8 cellular contexts compared by ENCODE assay signal in genomic region chr1:226697151-226697575, GRCh38. TPM values are rescaled to one million over a fixed set of nuclear protein-coding genes. Genes with fewer than 3 reads are reported as not detected.
DNase-seq lines count a peak whose midpoint lies in the region; ATAC-seq lines count a peak whose summit lies in the region.

No MANE protein-coding gene starts in this region.

- DNase-seq in amniotic stem cell (lab: John Stamatoyannopoulos, UW) = peak; percentile 13
- peak in 6 of 9 donors; percentile 47 to 76 (median 56) for DNase-seq in naive thymus-derived CD4-positive, alpha-beta T cell
- no peak for DNase-seq in NCI-H2029 (lab: John Stamatoyannopoulos, UW)

- H3K27me3 ChIP-seq in naive thymus-derived CD4-positive, alpha-beta T cell (ENCODE audit: control insufficient read depth in 2 of 2, insufficient read depth in 2 of 2, low read length in 2 of 2) = no peaks in the 10 kb centered on the region

- CTCF ChIA-PET in naive thymus-derived CD4-positive, alpha-beta T cell (lab: Charles Lee) = interaction anchor here (1.1 to 1.6 kb wide), 5 partner anchors 10 to 64 kb away, joined by 3 to 5 read pairs (median 3); no protein-coding TSS in a partner anchor

- ATAC-seq in GM18519 (IDR thresholded peaks at IDR 0.05; ENCODE audit: low FRiP score, unreplicated experiment) (peak; percentile 42), HG02885 (IDR thresholded peaks at IDR 0.05; ENCODE audit: poor library complexity, unreplicated experiment) (peak; percentile 52), GM21528 (IDR thresholded peaks at IDR 0.05; ENCODE audit: low FRiP score, unreplicated experiment) (no peak), GM19455 (IDR thresholded peaks at IDR 0.05; ENCODE audit: unreplicated experiment) (no peak), HG03045 (IDR thresholded peaks at IDR 0.05; ENCODE audit: unreplicated experiment) (no peak)
- ATAC-seq in naive thymus-derived CD4-positive, alpha-beta T cell = peak; percentile 81

- H3K9me3 ChIP-seq in naive thymus-derived CD4-positive, alpha-beta T cell (ENCODE audit: control insufficient read depth in 2 of 3, low read length in 3 of 3) = no peaks in the 10 kb centered on the region

- H3K36me3 Mint-ChIP-seq in naive thymus-derived CD4-positive, alpha-beta T cell = peaks cover 7 to 45% (median 18%) of the 10 kb centered on the region in 5 donors

- H3K4me3 ChIP-seq in naive thymus-derived CD4-positive, alpha-beta T cell (ENCODE audit: low read length) = no peak overlapping the region

- POLR2A ChIA-PET in naive thymus-derived CD4-positive, alpha-beta T cell (lab: Charles Lee) = interaction anchor here (0.8 to 2.7 kb wide), 10 partner anchors 10 to 42 kb away, joined by 3 to 11 read pairs (median 4); partner anchors contain the start of gene ITPKB

- H3K4me1 ChIP-seq in naive thymus-derived CD4-positive, alpha-beta T cell (ENCODE audit: control insufficient read depth in 2 of 2, insufficient read depth in 2 of 2, low read length in 2 of 2) = peaks cover 39 to 82% of the 10 kb centered on the region in 2 donors

- peaks cover 68 to 100% (median 91%) of the 10 kb centered on the region in 7 donors for H3K4me1 Mint-ChIP-seq in naive thymus-derived CD4-positive, alpha-beta T cell

- H3K4me3 Mint-ChIP-seq in naive thymus-derived CD4-positive, alpha-beta T cell = peak overlapping the region in 9 of 10 donors; percentile 36 to 89 (median 70)

- H3K9me3 Mint-ChIP-seq in naive thymus-derived CD4-positive, alpha-beta T cell = peaks cover 0 to 6% (median 0%) of the 10 kb centered on the region in 11 donors

- peak overlapping the region; percentile 86 for H3K27ac ChIP-seq in naive thymus-derived CD4-positive, alpha-beta T cell (ENCODE audit: low read depth, low read length)

- peak overlapping the region; percentile 33 to 100 (median 98) for H3K27ac Mint-ChIP-seq in naive thymus-derived CD4-positive, alpha-beta T cell

- no peaks in the 10 kb centered on the region for H3K27me3 Mint-ChIP-seq in naive thymus-derived CD4-positive, alpha-beta T cell

- peaks cover 4 to 55% (median 5%) of the 10 kb centered on the region in 3 experiments for H3K36me3 ChIP-seq in naive thymus-derived CD4-positive, alpha-beta T cell (ENCODE audit: control insufficient read depth in 2 of 3, insufficient read depth in 3 of 3, low read length in 3 of 3)

- intact Hi-C loops in naive thymus-derived CD4-positive, alpha-beta T cell (cut with micrococcal nuclease) = no loop called here

RNA-seq across cellular contexts. Expression of gene ITPKB, which starts 41.9 kb away (rescaled TPM):
- total RNA-seq in naive thymus-derived CD4-positive, alpha-beta T cell = 100 to 1,000 TPM in 4 of 5 experiments, 10 to 100 TPM in 1; 51.7 to 429 (median 199) TPM
- 10 to 100 TPM; 81.0 to 86.8 TPM for polyA plus RNA-seq in naive thymus-derived CD4-positive, alpha-beta T cell

Comparison
In these comparisons a context has a peak if more than half of its experiments do, and no peak if none do; other contexts are left out.
1. ATAC-seq: peak in GM18519 (single experiment), HG02885 (single experiment) and naive thymus-derived CD4-positive, alpha-beta T cell (single experiment); none in GM21528 (single experiment), GM19455 (single experiment) and HG03045 (single experiment).